In genomic region chr9:38170763-38171537, GRCh38 we compare ENCODE assay signal across 8 cellular contexts.
DNase-seq lines count a peak whose midpoint lies in the region; ATAC-seq and TF ChIP-seq lines count a peak whose summit lies in the region.
"Not testable (repeated sequence)": the region's sequence is repeated elsewhere in the genome, so short reads cannot be mapped to it uniquely, and the experiment has no call there.

No MANE protein-coding gene starts in this region.

- peaks cover 26% of the 10 kb centered on the region for H3K9me3 Mint-ChIP-seq in activated T-helper 1 cell treated with anti-CD3 and anti-CD28 coated beads, Interleukin-12 subunit alpha, Interleukin-12 subunit beta, Interleukin-2, Interleukin-4 antibody, amounts not matched to agents 30 ng/mL and 10 ng/mL and 1 ng/mL, durations not matched to agents 14 hours and 24 hours and 36 hours
- H3K9me3 Mint-ChIP-seq in type B pancreatic cell, result peaks cover 24% of the 10 kb centered on the region

- not testable (repeated sequence) for H3K27ac ChIP-seq in IMR-90 (ENCODE audit: insufficient read depth, low read length); osteoblast (ENCODE audit: low read depth, low read length)
- H3K27ac ChIP-seq in RWPE2 (ENCODE audit: poor library complexity, severe bottlenecking), result peak overlapping the region; percentile 65
- H3K27ac ChIP-seq in foreskin keratinocyte, result peak overlapping the region; percentile 39

- TF ChIP-seq CTCF in IMR-90 (conservative IDR thresholded peaks at IDR 0.05; ENCODE audit: low read depth, low read length); RWPE2 (IDR thresholded peaks at IDR 0.05; ENCODE audit: poor library complexity, severe bottlenecking); foreskin keratinocyte (conservative IDR thresholded peaks at IDR 0.05); osteoblast (IDR thresholded peaks at IDR 0.05; ENCODE audit: extremely low read depth, low read depth, low read length); type B pancreatic cell (conservative IDR thresholded peaks at IDR 0.05): not testable (repeated sequence)

- H3K79me1 ChIP-seq in IMR-90 (ENCODE audit: low read depth in 1 of 2, low read length in 2 of 2), result not testable (repeated sequence)

- not testable (repeated sequence) for H2BK120ac ChIP-seq in IMR-90 (ENCODE audit: low read depth, low read length)

- H3K36me3 Mint-ChIP-seq in activated T-helper 1 cell treated with anti-CD3 and anti-CD28 coated beads, Interleukin-12 subunit alpha, Interleukin-12 subunit beta, Interleukin-2, Interleukin-4 antibody, amounts not matched to agents 30 ng/mL and 10 ng/mL and 1 ng/mL, durations not matched to agents 14 hours and 24 hours and 36 hours (ENCODE audit: low read depth); type B pancreatic cell: not testable (repeated sequence)

- intact Hi-C loops in IMR-90 (cut with micrococcal nuclease); activated T-helper 1 cell treated with anti-CD3 and anti-CD28 coated beads, Interleukin-12 subunit alpha, Interleukin-12 subunit beta, Interleukin-2, Interleukin-4 antibody, amounts not matched to agents 30 ng/mL and 10 ng/mL and 1 ng/mL, durations not matched to agents 14 hours and 24 hours and 36 hours (cut with micrococcal nuclease): not testable (repeated sequence)

- ATAC-seq in IMR-90 (ENCODE audit: low read depth), result not testable (repeated sequence)
- peak; percentile 77 for ATAC-seq in RWPE2 (ENCODE audit: low read depth)
- peak; percentile 91 for ATAC-seq in foreskin keratinocyte

- WGBS in IMR-90 (ENCODE audit: extremely low coverage in 2 of 2, insufficient read length in 1 of 2), 2 experiments, result 60% methylated on average over 5 of the region's 9 CpGs; no CpG with 5 or more reads in 1 of the 2 experiments

- H2BK5ac ChIP-seq in IMR-90 (ENCODE audit: low read depth, low read length, poor library complexity, severe bottlenecking), result not testable (repeated sequence)

- TF ChIP-seq RAD21 in IMR-90 (IDR thresholded peaks at IDR 0.05; ENCODE audit: low read length), result not testable (repeated sequence)

- dilution Hi-C loops in IMR-90 (cut with HindIII; ENCODE audit: low sequenced_read_pairs, unreplicated experiment), result not testable (repeated sequence)

- H4K20me1 ChIP-seq in IMR-90 (ENCODE audit: insufficient read depth, low read length); osteoblast (ENCODE audit: insufficient read depth, low read length): not testable (repeated sequence)

- BruUV-seq in IMR-90 (replicated peaks; lab: Mats Ljungman, UMichigan), result not testable (repeated sequence)

- not testable (repeated sequence) for H3K4me1 ChIP-seq in IMR-90 (ENCODE audit: control insufficient read depth, insufficient read depth, low read length); RWPE2 (ENCODE audit: insufficient read depth, poor library complexity, severe bottlenecking); foreskin keratinocyte; osteoblast (ENCODE audit: insufficient read depth, low read length)

- H3K27ac Mint-ChIP-seq in activated T-helper 1 cell treated with anti-CD3 and anti-CD28 coated beads, Interleukin-12 subunit alpha, Interleukin-12 subunit beta, Interleukin-2, Interleukin-4 antibody, amounts not matched to agents 30 ng/mL and 10 ng/mL and 1 ng/mL, durations not matched to agents 14 hours and 24 hours and 36 hours, result peak overlapping the region; percentile 26
- H3K27ac Mint-ChIP-seq in type B pancreatic cell, result peak overlapping the region; percentile 92

- H3K36me3 ChIP-seq in IMR-90 (ENCODE audit: control insufficient read depth, insufficient read depth, low read length); RWPE2 (ENCODE audit: low read depth); osteoblast (ENCODE audit: insufficient read depth, low read length): not testable (repeated sequence)

- not testable (repeated sequence) for H3K9me1 ChIP-seq in IMR-90 (ENCODE audit: insufficient read depth, low read length)

- H3K4ac ChIP-seq in IMR-90 (ENCODE audit: low read depth, low read length), result not testable (repeated sequence)

- not testable (repeated sequence) for H3K4me3 ChIP-seq in IMR-90 (ENCODE audit: insufficient read depth, low read depth, low read length); RWPE2 (ENCODE audit: severe bottlenecking); osteoblast (ENCODE audit: insufficient read depth, low read length)

- CTCF ChIA-PET in IMR-90 (lab: Yijun Ruan, JAX), result interaction anchor here (1.3 kb wide), 1 partner anchor 31 kb away, joined by 3 read pairs; no protein-coding TSS in a partner anchor

- H3K4me2 ChIP-seq in IMR-90 (ENCODE audit: low read depth, low read length); osteoblast (ENCODE audit: insufficient read depth, low read length): not testable (repeated sequence)

- not testable (repeated sequence) for H4K8ac ChIP-seq in IMR-90 (ENCODE audit: low read depth in 2 of 2, low read length in 2 of 2)

- in situ Hi-C loops in IMR-90 (cut with MboI; ENCODE audit: low sequenced_read_pairs), result not testable (repeated sequence)

- not testable (repeated sequence) for H3K14ac ChIP-seq in IMR-90 (replicated peaks; ENCODE audit: low read depth, low read length)

- H2AFZ ChIP-seq in IMR-90 (replicated peaks; ENCODE audit: low read length, poor library complexity); osteoblast (ENCODE audit: low read length): not testable (repeated sequence)

- H2AK5ac ChIP-seq in IMR-90 (ENCODE audit: low read depth, low read length), result not testable (repeated sequence)

- not testable (repeated sequence) for H4K91ac ChIP-seq in IMR-90 (ENCODE audit: insufficient read depth, low read depth, low read length)

- H3K27me3 ChIP-seq in IMR-90 (ENCODE audit: control insufficient read depth, insufficient read depth, low read length); RWPE2 (ENCODE audit: insufficient read depth, poor library complexity, severe bottlenecking); foreskin keratinocyte; osteoblast (ENCODE audit: insufficient read depth, low read length): not testable (repeated sequence)

- H3K18ac ChIP-seq in IMR-90 (ENCODE audit: low read depth, low read length), result not testable (repeated sequence)

- not testable (repeated sequence) for H3K9ac ChIP-seq in IMR-90 (ENCODE audit: low read depth, low read length)

- H3K56ac ChIP-seq in IMR-90 (ENCODE audit: extremely low read depth, insufficient read depth, low read length), result not testable (repeated sequence)

- not testable (repeated sequence) for H3K23ac ChIP-seq in IMR-90 (ENCODE audit: low read depth, low read length)

- H2AK9ac ChIP-seq in IMR-90 (replicated peaks; ENCODE audit: low read depth, low read length, poor library complexity), result not testable (repeated sequence)

- POLR2A ChIA-PET in IMR-90 (lab: Charles Lee; ENCODE audit: unreplicated experiment), result not testable (repeated sequence)

- DNase-seq in ELF-1 (ENCODE audit: low read depth, low spot score) (peak; percentile 72), IMR-90 (peak; percentile 62), dermis blood vessel endothelial cell (peak; percentile 68), foreskin keratinocyte (peak; percentile 60 to 88), osteoblast (ENCODE audit: insufficient read length, low spot score, missing footprints) (peak; percentile 66)
- DNase-seq in RWPE2 (ENCODE audit: low spot score); activated T-helper 1 cell treated with anti-CD3 and anti-CD28 coated beads, Interleukin-12 subunit alpha, Interleukin-12 subunit beta, Interleukin-2, Interleukin-4 antibody, amounts not matched to agents 30 ng/mL and 10 ng/mL and 1 ng/mL, durations not matched to agents 14 hours and 24 hours and 36 hours (ENCODE audit: low spot score); type B pancreatic cell (ENCODE audit: extremely low spot score, unreplicated experiment): not testable (repeated sequence)

- TF ChIP-seq POLR2A in IMR-90 (IDR thresholded peaks at IDR 0.05; ENCODE audit: low read depth, low read length), result not testable (repeated sequence)

- not testable (repeated sequence) for H3K79me2 ChIP-seq in osteoblast (ENCODE audit: insufficient read depth, low read length)

- not testable (repeated sequence) for H3K27me3 Mint-ChIP-seq in activated T-helper 1 cell treated with anti-CD3 and anti-CD28 coated beads, Interleukin-12 subunit alpha, Interleukin-12 subunit beta, Interleukin-2, Interleukin-4 antibody, amounts not matched to agents 30 ng/mL and 10 ng/mL and 1 ng/mL, durations not matched to agents 14 hours and 24 hours and 36 hours (ENCODE audit: insufficient read depth); type B pancreatic cell

- not testable (repeated sequence) for H4K5ac ChIP-seq in IMR-90 (ENCODE audit: low read depth, low read length)

- not testable (repeated sequence) for H3K4me1 Mint-ChIP-seq in activated T-helper 1 cell treated with anti-CD3 and anti-CD28 coated beads, Interleukin-12 subunit alpha, Interleukin-12 subunit beta, Interleukin-2, Interleukin-4 antibody, amounts not matched to agents 30 ng/mL and 10 ng/mL and 1 ng/mL, durations not matched to agents 14 hours and 24 hours and 36 hours (ENCODE audit: low read depth); type B pancreatic cell (ENCODE audit: unreplicated experiment)

- not testable (repeated sequence) for H2BK15ac ChIP-seq in IMR-90 (ENCODE audit: low read depth, low read length)

- not testable (repeated sequence) for H3K4me3 Mint-ChIP-seq in activated T-helper 1 cell treated with anti-CD3 and anti-CD28 coated beads, Interleukin-12 subunit alpha, Interleukin-12 subunit beta, Interleukin-2, Interleukin-4 antibody, amounts not matched to agents 30 ng/mL and 10 ng/mL and 1 ng/mL, durations not matched to agents 14 hours and 24 hours and 36 hours; type B pancreatic cell

- not testable (repeated sequence) for H2BK20ac ChIP-seq in IMR-90 (ENCODE audit: low read depth, low read length)

- not testable (repeated sequence) for H3K9me3 ChIP-seq in IMR-90 (ENCODE audit: control insufficient read depth, insufficient read depth, low read length); osteoblast (ENCODE audit: low read depth, low read length)
- H3K9me3 ChIP-seq in RWPE2 (ENCODE audit: severe bottlenecking), result peaks cover 10% of the 10 kb centered on the region

TF ChIP-seq in IMR-90, 13 proteins besides CTCF, POLR2A, EP300 and RAD21:
- TF ChIP-seq FOS (IDR thresholded peaks at IDR 0.05; ENCODE audit: low read depth, low read length), result peak; percentile 28; the same call in 1 of the 2 replicates
